9 cellular contexts compared by ENCODE assay signal in the genomic region with DNA sequence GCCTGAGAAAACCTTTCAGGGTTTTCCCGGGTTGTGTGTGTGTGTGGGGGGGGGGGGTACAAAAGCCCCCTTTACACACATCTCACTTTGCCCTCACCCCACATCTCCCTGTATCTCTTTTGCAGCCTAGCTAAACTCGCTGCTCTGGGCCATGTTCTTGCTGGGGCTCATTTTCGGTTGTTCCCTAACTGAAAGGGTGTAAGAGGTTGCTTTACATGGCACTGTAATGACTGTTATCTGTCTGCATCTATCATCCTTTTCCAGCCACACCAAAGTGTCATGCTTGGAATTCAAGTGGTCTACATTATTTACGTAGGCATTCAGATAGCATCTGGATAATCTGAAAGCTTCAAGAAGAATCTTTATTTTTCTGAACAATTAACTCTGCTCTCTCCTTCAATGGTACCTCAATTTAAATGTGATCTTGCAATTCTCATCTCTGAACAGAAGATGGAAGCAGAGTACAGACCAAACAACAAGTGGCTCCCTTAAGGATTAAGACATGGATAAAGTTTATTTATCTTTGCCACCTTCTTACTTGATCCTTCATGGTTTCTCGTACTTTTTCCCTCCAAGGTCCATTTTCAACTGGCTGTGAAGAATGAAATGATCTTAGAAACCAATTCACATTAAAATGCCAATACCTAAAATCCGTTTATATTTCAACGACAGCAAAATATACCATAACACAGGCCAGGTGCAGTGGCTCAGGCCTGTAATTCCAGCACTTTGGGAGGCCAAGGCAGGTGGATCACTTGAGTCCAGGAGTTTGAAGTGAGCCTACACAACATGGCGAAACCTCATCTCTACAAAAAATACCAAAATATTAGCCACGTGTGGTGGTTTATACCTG. TPM values are rescaled to one million over a fixed set of nuclear protein-coding genes. Genes with fewer than 3 reads are reported as not detected.
A peak's percentile ranks its signal among the peaks of the same experiment; 100 is the strongest.
DNase-seq lines count a peak whose midpoint lies in the region; ATAC-seq, FAIRE-seq and TF ChIP-seq lines count a peak whose summit lies in the region.
"Had no signal": no experiment of that assay in that cellular context is flagged by ENCODE, and none has a peak within 500 bp of the region (broad histone marks: within the 10 kb centered on the region; RNA-seq: fewer than 3 reads in every experiment).

No MANE protein-coding gene starts in this region.

- peak; percentile 84 for TF ChIP-seq CTCF in A673 (conservative IDR thresholded peaks at IDR 0.05; ENCODE audit: low read depth, low read length)
- peak; percentile 60 for TF ChIP-seq CTCF in GM12873 (IDR thresholded peaks at IDR 0.05; ENCODE audit: insufficient read depth, low read depth, low read length, missing control alignments)
- TF ChIP-seq CTCF in pancreas (IDR thresholded peaks at IDR 0.05), result peak in 3 of 4 donors; percentile 43 to 50 (median 45)

- CTCF ChIA-PET in A673 (lab: Charles Lee), result no interaction called here

- ATAC-seq in SK-N-SH treated with all-trans-retinoic acid at 6 μM for 48 hours (peak; percentile 90), pancreas (peak; percentile 67 to 88 (median 86)), HG03469 (IDR thresholded peaks at IDR 0.05; ENCODE audit: unreplicated experiment) (no peak), HG03457 (IDR thresholded peaks at IDR 0.05; ENCODE audit: unreplicated experiment) (no peak)

- H3K4me3 ChIP-seq in A673 (ENCODE audit: low read depth, low read length, poor library complexity, severe bottlenecking) (no peak overlapping the region), pancreas (no peak overlapping the region)

- H3K27ac ChIP-seq in A673 (ENCODE audit: low read depth, low read length, poor library complexity, severe bottlenecking) (no peak overlapping the region), pancreas (no peak overlapping the region)

- no peaks in the 10 kb centered on the region for H3K36me3 ChIP-seq in A673 (ENCODE audit: insufficient read depth, low read length, poor library complexity, severe bottlenecking)
- no peaks in the 10 kb centered on the region for H3K36me3 ChIP-seq in pancreas

- intact Hi-C loops in A673 (cut with micrococcal nuclease; ENCODE audit: unreplicated experiment), result loop anchor here (2.0 to 5.0 kb wide), 2 partner anchors 229 to 483 kb away; no protein-coding TSS in a partner anchor
- intact Hi-C loops in pancreas (cut with DNase I), result loop anchor here in 2 of 3 donors (5.0 to 10.0 kb wide), 3 partner anchors 135 to 228 kb away; no protein-coding TSS in a partner anchor

- H3K4me1 ChIP-seq in A673 (ENCODE audit: insufficient read depth, low read length, poor library complexity, severe bottlenecking) (no peaks in the 10 kb centered on the region), pancreas (no peaks in the 10 kb centered on the region)

- FAIRE-seq in HTR-8/SVneo (lab: Jason Lieb, UNC) (no peak), pancreas (lab: Jason Lieb, UNC) (peak; percentile 81)
- FAIRE-seq: colon had no signal

- 38 to 41% methylated on average over 9 of the region's 9 CpGs for WGBS in pancreas, 2 donors

- POLR2A ChIA-PET in A673 (lab: Charles Lee; ENCODE audit: low non-redundant PET), result no interaction called here

- H3K9me3 ChIP-seq in A673 (ENCODE audit: low read depth, low read length, poor library complexity, severe bottlenecking) (no peaks in the 10 kb centered on the region), pancreas (no peaks in the 10 kb centered on the region)

- no TSS peak for BruUV-seq in A673 (replicated peaks; lab: Mats Ljungman, UMichigan)

- DNase-seq in A673 (ENCODE audit: low spot score) (peak; percentile 69), HTR-8/SVneo (ENCODE audit: insufficient read length, low spot score) (peak; percentile 54), fibroblast of the conjunctiva (ENCODE audit: low read depth) (peak; percentile 48), pancreas (no peak)

- H3K27me3 ChIP-seq in A673 (replicated peaks; ENCODE audit: insufficient read depth, low read depth, low read length, poor library complexity) (no peaks in the 10 kb centered on the region), pancreas (no peaks in the 10 kb centered on the region)

TF ChIP-seq in SK-N-SH treated with all-trans-retinoic acid at 6 μM for 48 hours, 23 proteins besides CTCF, POLR2A, EP300 and RAD21:
- TF ChIP-seq, protein P1, sequence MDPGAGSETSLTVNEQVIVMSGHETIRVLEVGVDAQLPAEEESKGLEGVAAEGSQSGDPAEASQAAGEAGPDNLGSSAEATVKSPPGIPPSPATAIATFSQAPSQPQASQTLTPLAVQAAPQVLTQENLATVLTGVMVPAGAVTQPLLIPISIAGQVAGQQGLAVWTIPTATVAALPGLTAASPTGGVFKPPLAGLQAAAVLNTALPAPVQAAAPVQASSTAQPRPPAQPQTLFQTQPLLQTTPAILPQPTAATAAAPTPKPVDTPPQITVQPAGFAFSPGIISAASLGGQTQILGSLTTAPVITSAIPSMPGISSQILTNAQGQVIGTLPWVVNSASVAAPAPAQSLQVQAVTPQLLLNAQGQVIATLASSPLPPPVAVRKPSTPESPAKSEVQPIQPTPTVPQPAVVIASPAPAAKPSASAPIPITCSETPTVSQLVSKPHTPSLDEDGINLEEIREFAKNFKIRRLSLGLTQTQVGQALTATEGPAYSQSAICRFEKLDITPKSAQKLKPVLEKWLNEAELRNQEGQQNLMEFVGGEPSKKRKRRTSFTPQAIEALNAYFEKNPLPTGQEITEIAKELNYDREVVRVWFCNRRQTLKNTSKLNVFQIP (CRISPR knock-in tag; IDR thresholded peaks at IDR 0.05; ENCODE audit: borderline replicate concordance, low read depth), result no peak
- TF ChIP-seq ZC3H10 (CRISPR knock-in tag; IDR thresholded peaks at IDR 0.05), result no peak

RNA-seq across cellular contexts. Expression of a gene that starts 34.9 kb away (rescaled TPM):
- total RNA-seq in A673 (2021) (0.04 and 0.06 TPM in 2 replicates), pancreas (under 1 TPM in 3 of 6 donors, not detected in 3; 0.06 to 0.16 (median 0.12) TPM)
- under 1 TPM; 0.04 to 0.07 TPM for polyA plus RNA-seq in pancreas

Comparison
In these comparisons a context has a peak if more than half of its experiments do, and no peak if none do; other contexts are left out.
1. DNase-seq: peak in A673 (single experiment), HTR-8/SVneo (single experiment) and fibroblast of the conjunctiva (single experiment); none in pancreas (0 of 6).
2. ATAC-seq: peak in SK-N-SH treated with all-trans-retinoic acid at 6 μM for 48 hours (single experiment) and pancreas (4 of 4); none in HG03469 (single experiment) and HG03457 (single experiment).
3. Peak in every context shown above with its lines, with median percentiles within 50 percentile points of each other: CTCF ChIP-seq.